Comparison of ENCODE assay signal across 24 cellular contexts in the genomic region with DNA sequence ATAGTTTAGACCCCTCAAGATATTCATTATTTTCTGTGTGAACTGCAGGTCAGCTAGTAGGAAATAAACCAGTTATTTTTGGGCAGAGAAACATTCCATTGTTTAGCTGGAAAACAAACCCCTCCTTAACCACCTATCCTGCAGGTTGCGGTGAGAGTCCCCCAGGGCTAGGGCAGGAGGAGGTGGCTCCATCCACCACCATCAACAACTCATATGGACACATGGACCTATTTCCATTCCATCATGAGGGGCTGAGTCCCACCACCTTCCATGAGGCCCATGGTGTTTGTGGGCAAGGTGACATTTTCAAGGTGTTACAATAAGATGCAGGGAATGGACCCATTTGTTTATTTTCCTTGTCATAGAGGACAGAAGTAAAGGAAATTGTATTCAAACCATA.
"Had no signal": no experiment of that assay in that cellular context is flagged by ENCODE, and none has a peak within 500 bp of the region (broad histone marks: within the 10 kb centered on the region; RNA-seq: fewer than 3 reads in every experiment).

No MANE protein-coding gene starts in this region.

- H3K27ac ChIP-seq: KMS-11, SK-N-MC had no signal

- H3K27ac Mint-ChIP-seq: activated naive CD8-positive, alpha-beta T cell treated with anti-CD3 and anti-CD28 coated beads, Interleukin-2, amount 10 ng/mL, durations not matched to agents 7 days and 5 days had no signal

- H3K4me2 ChIP-seq: KMS-11 had no signal

- H3K27me3 Mint-ChIP-seq: activated naive CD8-positive, alpha-beta T cell treated with anti-CD3 and anti-CD28 coated beads, Interleukin-2, amount 10 ng/mL, durations not matched to agents 7 days and 5 days had no signal

- H3K4me3 ChIP-seq: adrenal gland, SK-N-MC had no signal

- H3K4me3 Mint-ChIP-seq: activated naive CD8-positive, alpha-beta T cell treated with anti-CD3 and anti-CD28 coated beads, Interleukin-2, amount 10 ng/mL, durations not matched to agents 7 days and 5 days had no signal

- H3K36me3 ChIP-seq: adrenal gland had no signal

- H3K27me3 ChIP-seq: adrenal gland had no signal

- ATAC-seq: activated CD4-positive, CD25-positive, alpha-beta regulatory T cell treated with anti-CD3 and anti-CD28 coated beads, Interleukin-2, amount 50 U/mL, for 24 hours; Panc1; Right ventricle myocardium inferior had no signal

- H3K9ac ChIP-seq: KMS-11 had no signal

- H3K9me3 ChIP-seq: adrenal gland had no signal

- DNase-seq: activated CD4-positive, alpha-beta T cell treated with anti-CD3 and anti-CD28 coated beads for 4 hours; activated CD4-positive, alpha-beta T cell treated with anti-CD3 and anti-CD28 coated beads, Interleukin-2, amount 50 U/mL, for 48 hours; activated naive CD4-positive, alpha-beta T cell treated with anti-CD3 and anti-CD28 coated beads, Interleukin-2, amount 50 U/mL, for 16 hours; activated naive CD8-positive, alpha-beta T cell treated with anti-CD3 and anti-CD28 coated beads, Interleukin-2, amount 10 ng/mL, durations not matched to agents 7 days and 5 days; activated T-cell treated with anti-CD3 and anti-CD28 coated beads, Interleukin-2, amount 50 U/mL, for 1 hour; anterior cingulate cortex; cerebellar nuclear complex; NCI-H1092; NCI-H1436; NCI-H1694 treated with DMSO at 0.1 percent for 48 hours; NCI-H2029 treated with DMSO at 0.1 percent for 48 hours; NCI-H345; NCI-H510A; NCI-H69; NK-92 treated with Interleukin-12 subunit alpha and Interleukin-12 subunit beta, amount 100 ng/mL, for 24 hours; OCI-M1; RPMI8226; T-helper 1 cell had no signal
